Comparison of ENCODE assay signal across 13 cellular contexts in genomic region chr17:61218438-61218837, GRCh38.
DNase-seq lines count a peak whose midpoint lies in the region; ATAC-seq, FAIRE-seq and TF ChIP-seq lines count a peak whose summit lies in the region.
"Had no signal": no experiment of that assay in that cellular context is flagged by ENCODE, and none has a peak within 500 bp of the region (broad histone marks: within the 10 kb centered on the region; RNA-seq: fewer than 3 reads in every experiment).

No MANE protein-coding gene starts in this region.

- no peak overlapping the region for H3K9ac ChIP-seq in Karpas-422 (ENCODE audit: low read length)

- no peaks in the 10 kb centered on the region for H3K9me3 ChIP-seq in Karpas-422 (ENCODE audit: low read length)

- ATAC-seq in SK-N-SH treated with all-trans-retinoic acid at 6 μM for 48 hours = peak; percentile 59
- no peak for ATAC-seq in GM18519 (IDR thresholded peaks at IDR 0.05; ENCODE audit: low FRiP score, unreplicated experiment)
- no peak for ATAC-seq in GM21528 (IDR thresholded peaks at IDR 0.05; ENCODE audit: low FRiP score, unreplicated experiment)

- no peak for TF ChIP-seq CTCF in AG04449 (IDR thresholded peaks at IDR 0.05; ENCODE audit: insufficient read depth, low read length, missing control alignments)

- H3K79me2 ChIP-seq in Karpas-422 (ENCODE audit: low read length) = no peaks in the 10 kb centered on the region

- no peak overlapping the region for H2AFZ ChIP-seq in Karpas-422 (ENCODE audit: low read length)
- H2AFZ ChIP-seq: PC-9 had no signal

- DNase-seq in AG04449 (ENCODE audit: low read depth, low spot score) = peak; percentile 46
- no peak for DNase-seq in GM18507 (ENCODE audit: extremely low spot score, insufficient read length, low read depth)
- DNase-seq in kidney glomerular epithelial cell (lab: John Stamatoyannopoulos, UW) = peak; percentile 24
- no peak for DNase-seq in Karpas-422
- no peak for DNase-seq in GF-D8 (lab: John Stamatoyannopoulos, UW)
- DNase-seq: activated CD4-positive, CD25-positive, alpha-beta regulatory T cell treated with anti-CD3 and anti-CD28 coated beads, Interleukin-2, amount 50 U/mL, for 72 hours; Calu3; left cardiac atrium; NCI-H1092; PC-9 had no signal

- no peaks in the 10 kb centered on the region for H3K27me3 ChIP-seq in Karpas-422 (ENCODE audit: low read length)

- POLR2A ChIA-PET in AG04449 (lab: Yijun Ruan, JAX) = no interaction called here

- H3K4me3 ChIP-seq in AG04449 (ENCODE audit: low read depth, low read length) (no peak overlapping the region), Karpas-422 (ENCODE audit: low read length) (no peak overlapping the region)
- H3K4me3 ChIP-seq: PC-9 had no signal

- no peak overlapping the region for H3K27ac ChIP-seq in Karpas-422 (ENCODE audit: low read length)
- H3K27ac ChIP-seq: PC-9 had no signal

- H3K4me2 ChIP-seq in Karpas-422 (ENCODE audit: low read depth, low read length, poor library complexity, severe bottlenecking) = no peak overlapping the region
- H3K4me2 ChIP-seq: PC-9 had no signal

- H3K36me3 ChIP-seq in Karpas-422 (ENCODE audit: insufficient read depth, low read length) = no peaks in the 10 kb centered on the region

- H4K20me1 ChIP-seq in Karpas-422 (ENCODE audit: insufficient read depth, low read depth, low read length) = no peaks in the 10 kb centered on the region

- CTCF ChIA-PET in AG04449 (lab: Yijun Ruan, JAX) = interaction anchor here (0.6 to 2.2 kb wide), 4 partner anchors 10 to 172 kb away, joined by 3 to 6 read pairs (median 4); no protein-coding TSS in a partner anchor

- no peaks in the 10 kb centered on the region for H3K9me2 ChIP-seq in Karpas-422 (replicated peaks; ENCODE audit: insufficient read depth, low read length)

- no peaks in the 10 kb centered on the region for H3K4me1 ChIP-seq in Karpas-422 (ENCODE audit: low read length)

- FAIRE-seq in GM18507 (lab: Jason Lieb, UNC) = peak; percentile 49

TF ChIP-seq in SK-N-SH treated with all-trans-retinoic acid at 6 μM for 48 hours, 23 proteins besides CTCF, POLR2A, EP300 and RAD21:
- TF ChIP-seq TOX (CRISPR knock-in tag; IDR thresholded peaks at IDR 0.05; ENCODE audit: borderline replicate concordance) = no peak
- no peak for TF ChIP-seq TSHZ2 (CRISPR knock-in tag; IDR thresholded peaks at IDR 0.05)
- TF ChIP-seq RARB (CRISPR knock-in tag; IDR thresholded peaks at IDR 0.05) = no peak
- TF ChIP-seq POU6F1 (CRISPR knock-in tag; IDR thresholded peaks at IDR 0.05; ENCODE audit: borderline replicate concordance, low read depth) = no peak
- TF ChIP-seq SNAI2 (CRISPR knock-in tag; IDR thresholded peaks at IDR 0.05) = no peak
- TF ChIP-seq ESRRG (CRISPR knock-in tag; IDR thresholded peaks at IDR 0.05) = no peak

Comparison
In these comparisons a context has a peak if more than half of its experiments do, and no peak if none do; other contexts are left out.
1. DNase-seq: peak in AG04449 (single experiment) and kidney glomerular epithelial cell (single experiment); none in GM18507 (single experiment), Karpas-422 (single experiment) and GF-D8 (single experiment).